ENCODE assay signal across 16 cellular contexts in genomic region chr12:8817856-8818255, GRCh38. TPM values are rescaled to one million over a fixed set of nuclear protein-coding genes. Genes with fewer than 3 reads are reported as not detected.
"Had no signal": no experiment of that assay in that cellular context is flagged by ENCODE, and none has a peak within 500 bp of the region (broad histone marks: within the 10 kb centered on the region; RNA-seq: fewer than 3 reads in every experiment).

No MANE protein-coding gene starts in this region.

- H3K36me3 ChIP-seq: stomach had no signal

- ATAC-seq: left cardiac atrium; naive thymus-derived CD4-positive, alpha-beta T cell had no signal

- H3K4me3 ChIP-seq: lung, skin epidermis, stomach had no signal

- H3K4me3 Mint-ChIP-seq: activated naive CD4-positive, alpha-beta T cell treated with anti-CD3 and anti-CD28 coated beads, Interleukin-2, amount 50 U/mL, for 24 hours; brain; naive thymus-derived CD4-positive, alpha-beta T cell; T-helper 1 cell treated with Interleukin-12 subunit alpha and Interleukin-12 subunit beta and Interleukin-4 antibody, amounts not matched to agents 30 μg/mL and 1 μg/mL, for 36 hours had no signal

- H3K27me3 Mint-ChIP-seq: activated naive CD4-positive, alpha-beta T cell treated with anti-CD3 and anti-CD28 coated beads, Interleukin-2, amount 50 U/mL, for 24 hours; brain; naive thymus-derived CD4-positive, alpha-beta T cell had no signal

- H3K27ac Mint-ChIP-seq: activated naive CD4-positive, alpha-beta T cell treated with anti-CD3 and anti-CD28 coated beads, Interleukin-2, amount 50 U/mL, for 24 hours; brain; T-helper 1 cell treated with Interleukin-12 subunit alpha and Interleukin-12 subunit beta and Interleukin-4 antibody, amounts not matched to agents 30 μg/mL and 1 μg/mL, for 36 hours had no signal

- H3K9me3 ChIP-seq: stomach had no signal

- DNase-seq: activated CD4-positive, alpha-beta T cell treated with anti-CD3 and anti-CD28 coated beads, Interleukin-2, amount 50 U/mL, for 1 hour; activated CD4-positive, CD25-positive, alpha-beta regulatory T cell; amniotic stem cell; dermis blood vessel endothelial cell; hypothalamus; left cardiac atrium; naive thymus-derived CD4-positive, alpha-beta T cell; retina; stimulated activated CD4-positive, alpha-beta T cell treated with anti-CD3 and anti-CD28 coated beads, Interleukin-4, amount 100 ng/mL, for 4 hours; stomach had no signal

- H3K4me1 ChIP-seq: stomach had no signal

- H3K27me3 ChIP-seq: stomach had no signal

- H3K4me1 Mint-ChIP-seq: activated naive CD4-positive, alpha-beta T cell treated with anti-CD3 and anti-CD28 coated beads, Interleukin-2, amount 50 U/mL, for 24 hours had no signal

- H3K27ac ChIP-seq: stomach had no signal

- H3K36me3 Mint-ChIP-seq: activated naive CD4-positive, alpha-beta T cell treated with anti-CD3 and anti-CD28 coated beads, Interleukin-2, amount 50 U/mL, for 24 hours; brain; naive thymus-derived CD4-positive, alpha-beta T cell had no signal

- H3K9me3 Mint-ChIP-seq: activated naive CD4-positive, alpha-beta T cell treated with anti-CD3 and anti-CD28 coated beads, Interleukin-2, amount 50 U/mL, for 24 hours; naive thymus-derived CD4-positive, alpha-beta T cell; T-helper 1 cell treated with Interleukin-12 subunit alpha and Interleukin-12 subunit beta and Interleukin-4 antibody, amounts not matched to agents 30 μg/mL and 1 μg/mL, for 36 hours had no signal

RNA-seq across cellular contexts. Expression of gene A2ML1, which starts 4.6 kb away (rescaled TPM):
- total RNA-seq: dermis blood vessel endothelial cell; mononuclear cell; naive thymus-derived CD4-positive, alpha-beta T cell had no signal
- polyA plus RNA-seq: naive thymus-derived CD4-positive, alpha-beta T cell had no signal
